Comparison of ENCODE assay signal across 2 cellular contexts in genomic region chr7:148684289-148684688, GRCh38.
TF ChIP-seq lines count a peak whose summit lies in the region.

No MANE protein-coding gene starts in this region.

TF ChIP-seq in IMR-90, 13 proteins besides CTCF, POLR2A, EP300 and RAD21:
- TF ChIP-seq CHD1 (IDR thresholded peaks at IDR 0.05; ENCODE audit: low read depth, low read length) = no peak
- no peak for TF ChIP-seq BHLHE40 (IDR thresholded peaks at IDR 0.05; ENCODE audit: low read depth, low read length)
- no peak for TF ChIP-seq NFE2L2 (IDR thresholded peaks at IDR 0.05; ENCODE audit: low read depth, low read length)
- TF ChIP-seq, protein P1, sequence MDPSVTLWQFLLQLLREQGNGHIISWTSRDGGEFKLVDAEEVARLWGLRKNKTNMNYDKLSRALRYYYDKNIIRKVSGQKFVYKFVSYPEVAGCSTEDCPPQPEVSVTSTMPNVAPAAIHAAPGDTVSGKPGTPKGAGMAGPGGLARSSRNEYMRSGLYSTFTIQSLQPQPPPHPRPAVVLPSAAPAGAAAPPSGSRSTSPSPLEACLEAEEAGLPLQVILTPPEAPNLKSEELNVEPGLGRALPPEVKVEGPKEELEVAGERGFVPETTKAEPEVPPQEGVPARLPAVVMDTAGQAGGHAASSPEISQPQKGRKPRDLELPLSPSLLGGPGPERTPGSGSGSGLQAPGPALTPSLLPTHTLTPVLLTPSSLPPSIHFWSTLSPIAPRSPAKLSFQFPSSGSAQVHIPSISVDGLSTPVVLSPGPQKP (IDR thresholded peaks at IDR 0.05; ENCODE audit: borderline replicate concordance, low read depth, low read length) = no peak

TF ChIP-seq in H1, 55 proteins besides CTCF, POLR2A, EP300 and RAD21:
- no peak for TF ChIP-seq E2F6 (IDR thresholded peaks at IDR 0.05)
- TF ChIP-seq POLR2AphosphoS5 (IDR thresholded peaks at IDR 0.05; ENCODE audit: low read depth, low read length) = no peak
- TF ChIP-seq PHF8 (conservative IDR thresholded peaks at IDR 0.05; ENCODE audit: low read depth, low read length) = no peak
- TF ChIP-seq FOSL1 (IDR thresholded peaks at IDR 0.05; ENCODE audit: insufficient read depth, low read depth, low read length) = no peak
- TF ChIP-seq BCL11A (IDR thresholded peaks at IDR 0.05; ENCODE audit: low read depth in 2 of 2, low read length in 2 of 2) = no peak
- no peak for TF ChIP-seq NANOG (IDR thresholded peaks at IDR 0.05; ENCODE audit: insufficient read depth, low read depth, low read length, poor library complexity, severe bottlenecking)
- TF ChIP-seq TCF12 (IDR thresholded peaks at IDR 0.05; ENCODE audit: low read depth, low read length) = no peak
- TF ChIP-seq NRF1 (IDR thresholded peaks at IDR 0.05; ENCODE audit: low read depth, low read length) = no peak
- no peak for TF ChIP-seq CHD2 (IDR thresholded peaks at IDR 0.05; ENCODE audit: low read length)
